Comparison of ENCODE assay signal across 22 cellular contexts in the genomic region with DNA sequence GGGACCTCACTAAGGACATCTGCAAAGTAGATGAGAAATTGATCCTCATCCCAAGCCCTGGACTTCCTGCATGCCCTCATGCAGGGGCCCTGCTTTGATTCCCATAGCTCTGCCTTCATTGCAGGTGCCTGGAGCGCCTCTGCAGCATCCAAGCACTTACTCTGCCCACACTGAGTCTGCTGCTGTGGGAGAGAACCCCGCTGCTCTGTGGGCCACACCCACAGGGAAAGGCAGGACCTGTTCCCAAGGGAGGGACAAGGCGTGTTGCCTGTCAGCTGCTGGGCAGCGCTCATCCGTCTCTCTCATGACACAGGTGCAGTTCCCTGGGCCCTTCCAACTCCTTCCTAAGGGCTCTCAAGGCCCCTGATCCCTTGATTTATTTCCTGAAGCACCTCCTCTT.
"Had no signal": no experiment of that assay in that cellular context is flagged by ENCODE, and none has a peak within 500 bp of the region (broad histone marks: within the 10 kb centered on the region; RNA-seq: fewer than 3 reads in every experiment).

No MANE protein-coding gene starts in this region.

- DNase-seq: activated CD4-positive, alpha-beta T cell treated with anti-CD3 and anti-CD28 coated beads for 1 hour; activated CD4-positive, alpha-beta T cell treated with anti-CD3 and anti-CD28 coated beads, Interleukin-2, amount 50 U/mL, for 1 hour; activated CD8-positive, alpha-beta T cell treated with anti-CD3 and anti-CD28 coated beads, Interleukin-2, amount 10 ng/mL, durations not matched to agents 7 days and 5 days; activated gamma-delta T cell; activated naive CD4-positive, alpha-beta T cell treated with anti-CD3 and anti-CD28 coated beads, Interleukin-2, amount 50 U/mL, for 16 hours; activated naive CD8-positive, alpha-beta T cell treated with anti-CD3 and anti-CD28 coated beads, Interleukin-2, amount 50 U/mL, for 24 hours; effector CD4-positive, alpha-beta T cell; erythroblast; glutamatergic neuron; hippocampal formation; kidney glomerular epithelial cell; left lung; naive thymus-derived CD4-positive, alpha-beta T cell; stimulated activated CD4-positive, alpha-beta T cell treated with anti-CD3 and anti-CD28 coated beads, Interleukin-15, amount 100 ng/mL, for 24 hours; stimulated activated naive B cell treated with anti-CD40 and anti-IgM and Interleukin-4, amounts not matched to agents 10 μg/mL and 1 μg/mL and 100 μg/mL, for 72 hours; transverse colon had no signal

- H3K27me3 ChIP-seq: body of pancreas, cardiac muscle cell, left lung, neural progenitor cell, transverse colon had no signal

- ATAC-seq: activated CD8-positive, alpha-beta T cell treated with anti-CD3 and anti-CD28 coated beads, Interleukin-2, amount 10 ng/mL, durations not matched to agents 7 days and 5 days; activated naive CD8-positive, alpha-beta T cell treated with anti-CD3 and anti-CD28 coated beads, Interleukin-2, amount 50 U/mL, for 24 hours; body of pancreas; left lung; naive thymus-derived CD4-positive, alpha-beta T cell; sciatic nerve; stimulated activated naive B cell treated with anti-CD40 and anti-IgM and Interleukin-4, amounts not matched to agents 10 μg/mL and 1 μg/mL and 100 μg/mL, for 72 hours had no signal

- H3K4me3 ChIP-seq: body of pancreas, cardiac muscle cell, left lung, lung, neural progenitor cell, smooth muscle cell, transverse colon had no signal

- H3K36me3 ChIP-seq: cardiac muscle cell, left lung, neural progenitor cell, transverse colon had no signal

- H3K9me3 ChIP-seq: body of pancreas, left lung, transverse colon had no signal

- H3K4me1 ChIP-seq: left lung, neural progenitor cell, transverse colon had no signal

- H3K27ac ChIP-seq: body of pancreas, cardiac muscle cell, left lung, neural progenitor cell, transverse colon had no signal
